ENCODE assay signal across 8 cellular contexts in genomic region chr4:7295917-7296660, GRCh38.
A peak's percentile ranks its signal among the peaks of the same experiment; 100 is the strongest.
DNase-seq lines count a peak whose midpoint lies in the region; FAIRE-seq and TF ChIP-seq lines count a peak whose summit lies in the region.
"Had no signal": no experiment of that assay in that cellular context is flagged by ENCODE, and none has a peak within 500 bp of the region (broad histone marks: within the 10 kb centered on the region; RNA-seq: fewer than 3 reads in every experiment).

No MANE protein-coding gene starts in this region.

- no peak overlapping the region for H3K9ac ChIP-seq in smooth muscle cell (ENCODE audit: low read depth)

- DNase-seq in GM19239 (ENCODE audit: insufficient read length, low spot score), result peak; percentile 23
- DNase-seq in SK-MEL-5 (ENCODE audit: low read depth, low spot score), result peak; percentile 43
- DNase-seq in glutamatergic neuron, result peak; percentile 57
- no peak for DNase-seq in smooth muscle cell (lab: John Stamatoyannopoulos, UW; ENCODE audit: unreplicated experiment)
- no peak for DNase-seq in retina
- DNase-seq in NCI-H2227 treated with DMSO at 0.1 percent for 48 hours (lab: John Stamatoyannopoulos, UW), result no peak
- no peak for DNase-seq in middle frontal gyrus (ENCODE audit: extremely low spot score, low spot score)

- H3F3A ChIP-seq in smooth muscle cell (ENCODE audit: low read depth), result no peaks in the 10 kb centered on the region

- H4K20me1 ChIP-seq in smooth muscle cell (ENCODE audit: low read depth), result no peaks in the 10 kb centered on the region

- peaks cover 10% of the 10 kb centered on the region for H3K27me3 Mint-ChIP-seq in glutamatergic neuron (ENCODE audit: unreplicated experiment)

- H3K36me3 Mint-ChIP-seq in glutamatergic neuron (ENCODE audit: unreplicated experiment), result no peaks in the 10 kb centered on the region

- whole genome bisulfite sequencing in smooth muscle cell (ENCODE audit: low lambda C conversion rate), result 82% methylated on average over 19 of the region's 19 CpGs

- no peaks in the 10 kb centered on the region for H3K79me2 ChIP-seq in smooth muscle cell (ENCODE audit: low read depth)

- FAIRE-seq in GM19239 (lab: Jason Lieb, UNC), result no peak
- FAIRE-seq: TTC549 had no signal

- H3K4me2 ChIP-seq in smooth muscle cell, result no peak overlapping the region

- peaks cover 26% of the 10 kb centered on the region for H3K4me1 ChIP-seq in smooth muscle cell (ENCODE audit: low read depth)

- no peak overlapping the region for H3K27ac ChIP-seq in smooth muscle cell (ENCODE audit: low read depth)

- H3K36me3 ChIP-seq in smooth muscle cell (ENCODE audit: low read depth), result no peaks in the 10 kb centered on the region

- H3K27ac Mint-ChIP-seq in glutamatergic neuron (ENCODE audit: unreplicated experiment), result no peak overlapping the region

- H3K4me1 Mint-ChIP-seq in glutamatergic neuron (ENCODE audit: low read depth, unreplicated experiment), result peaks cover 23% of the 10 kb centered on the region

- peaks cover 3% of the 10 kb centered on the region for H3K9me3 Mint-ChIP-seq in glutamatergic neuron (ENCODE audit: unreplicated experiment)

- in situ Hi-C loops in SK-MEL-5 (cut with HindIII; ENCODE audit: low pct_unique_long_range_greater_than_20kb, low sequenced_read_pairs), result no loop called here

- TF ChIP-seq CTCF in glutamatergic neuron (IDR thresholded peaks at IDR 0.05; ENCODE audit: partially characterized antibody, unreplicated experiment) (peak; percentile 42), smooth muscle cell (IDR thresholded peaks at IDR 0.05; ENCODE audit: borderline replicate concordance, insufficient read depth, poor library complexity, severe bottlenecking) (peak; percentile 58)

- no peaks in the 10 kb centered on the region for H3K9me3 ChIP-seq in smooth muscle cell (replicated peaks; ENCODE audit: low read depth)

- H2AFZ ChIP-seq in smooth muscle cell (ENCODE audit: low read depth), result no peak overlapping the region

- no peaks in the 10 kb centered on the region for H3K27me3 ChIP-seq in smooth muscle cell (ENCODE audit: low read depth)

- H3K4me3 ChIP-seq in smooth muscle cell, result no peak overlapping the region

- H3K4me3 Mint-ChIP-seq in glutamatergic neuron (ENCODE audit: unreplicated experiment), result no peak overlapping the region

Comparison
In these comparisons a context has a peak if more than half of its experiments do, and no peak if none do; other contexts are left out.
1. DNase-seq: peak in GM19239 (single experiment), SK-MEL-5 (single experiment) and glutamatergic neuron (single experiment); none in smooth muscle cell (single experiment), retina (single experiment), NCI-H2227 treated with DMSO at 0.1 percent for 48 hours (single experiment) and middle frontal gyrus (single experiment).